In genomic region chr4:139184129-139184528, GRCh38 we compare ENCODE assay signal across 11 cellular contexts. TPM values are rescaled to one million over a fixed set of nuclear protein-coding genes. Genes with fewer than 3 reads are reported as not detected.
DNase-seq lines count a peak whose midpoint lies in the region; ATAC-seq, FAIRE-seq and TF ChIP-seq lines count a peak whose summit lies in the region.
"Had no signal": no experiment of that assay in that cellular context is flagged by ENCODE, and none has a peak within 500 bp of the region (broad histone marks: within the 10 kb centered on the region; RNA-seq: fewer than 3 reads in every experiment).

No MANE protein-coding gene starts in this region.

- H3K79me2 ChIP-seq in MM.1S (ENCODE audit: low read length): no peaks in the 10 kb centered on the region

- TF ChIP-seq POLR2A in tibial nerve (IDR thresholded peaks at IDR 0.05): no peak

- H4K20me1 ChIP-seq in MM.1S (ENCODE audit: insufficient read depth, low read length): no peaks in the 10 kb centered on the region

- no peak for TF ChIP-seq EP300 in tibial nerve (IDR thresholded peaks at IDR 0.05)

- H3K9me3 ChIP-seq in cardiac muscle cell (ENCODE audit: low read depth): no peaks in the 10 kb centered on the region
- no peaks in the 10 kb centered on the region for H3K9me3 ChIP-seq in MM.1S (replicated peaks; ENCODE audit: insufficient read depth, low read length)
- H3K9me3 ChIP-seq in small intestine (ENCODE audit: control insufficient read depth, low read depth): no peaks in the 10 kb centered on the region
- no peaks in the 10 kb centered on the region for H3K9me3 ChIP-seq in tibial nerve
- H3K9me3 ChIP-seq: Caco-2 had no signal

- H2AFZ ChIP-seq in MM.1S (ENCODE audit: low read length): no peak overlapping the region

- no peak for FAIRE-seq in small intestine (lab: Jason Lieb, UNC)

- H3K27me3 ChIP-seq in cardiac muscle cell (no peaks in the 10 kb centered on the region), MM.1S (replicated peaks; ENCODE audit: insufficient read depth, low read length) (no peaks in the 10 kb centered on the region), small intestine (ENCODE audit: control insufficient read depth in 2 of 2, insufficient read depth in 2 of 2, low read length in 2 of 2) (no peaks in the 10 kb centered on the region), tibial nerve (no peaks in the 10 kb centered on the region)

- no peaks in the 10 kb centered on the region for H3F3A ChIP-seq in MM.1S (ENCODE audit: insufficient read depth, low read length)

- intact Hi-C loops in cardiac septum (cut with DNase I): no loop called here

- no peaks in the 10 kb centered on the region for H3K36me3 ChIP-seq in cardiac muscle cell
- no peaks in the 10 kb centered on the region for H3K36me3 ChIP-seq in MM.1S (replicated peaks; ENCODE audit: insufficient read depth, low read length)
- H3K36me3 ChIP-seq in small intestine (ENCODE audit: control insufficient read depth in 2 of 2, insufficient read depth in 2 of 2, low read length in 2 of 2): no peaks in the 10 kb centered on the region
- no peaks in the 10 kb centered on the region for H3K36me3 ChIP-seq in tibial nerve

- no peaks in the 10 kb centered on the region for H3K4me1 ChIP-seq in cardiac muscle cell (ENCODE audit: low read depth)
- peaks cover 4% of the 10 kb centered on the region; the same call in 1 of the 2 replicates for H3K4me1 ChIP-seq in MM.1S (ENCODE audit: low read length)
- no peaks in the 10 kb centered on the region for H3K4me1 ChIP-seq in small intestine (ENCODE audit: control insufficient read depth in 2 of 2, insufficient read depth in 1 of 2, low read depth in 1 of 2, low read length in 1 of 2)
- peaks cover 0 to under 1% (median 0%) of the 10 kb centered on the region in 4 donors for H3K4me1 ChIP-seq in tibial nerve

- H3K9ac ChIP-seq in MM.1S (ENCODE audit: low read length): no peak overlapping the region

- H3K9me2 ChIP-seq in MM.1S (replicated peaks; ENCODE audit: insufficient read depth, low read length): no peaks in the 10 kb centered on the region

- TF ChIP-seq CTCF in cardiac muscle cell (IDR thresholded peaks at IDR 0.05; ENCODE audit: low read depth, low read length) (peak; percentile 28), MM.1S (IDR thresholded peaks at IDR 0.05; ENCODE audit: low read length) (peak; percentile 46), choroid plexus epithelial cell (conservative IDR thresholded peaks at IDR 0.05; ENCODE audit: low read depth, low read length) (peak; percentile 46), tibial nerve (IDR thresholded peaks at IDR 0.05) (no peak)

- H3K4me3 ChIP-seq in cardiac muscle cell (no peak overlapping the region), MM.1S (ENCODE audit: low read length) (no peak overlapping the region), choroid plexus epithelial cell (ENCODE audit: low read depth, low read length) (no peak overlapping the region), small intestine (ENCODE audit: low read depth in 1 of 2, low read length in 2 of 2) (no peak overlapping the region), tibial nerve (no peak overlapping the region)

- H3K27ac ChIP-seq in cardiac muscle cell (no peak overlapping the region), MM.1S (ENCODE audit: low read length) (no peak overlapping the region), small intestine (ENCODE audit: low read depth in 1 of 2, low read length in 1 of 2) (no peak overlapping the region), tibial nerve (no peak overlapping the region)

- no peak for ATAC-seq in GM19452 (IDR thresholded peaks at IDR 0.05; ENCODE audit: unreplicated experiment)

- no peak overlapping the region for H3K4me2 ChIP-seq in MM.1S (ENCODE audit: low read depth, low read length)

- peak in 1 of 2 donors; percentile 64 for DNase-seq in cardiac muscle cell (ENCODE audit: low read depth in 1 of 2, low spot score in 1 of 2)
- DNase-seq in cardiac septum (ENCODE audit: low spot score): no peak
- peak; percentile 68 for DNase-seq in MM.1S
- DNase-seq in choroid plexus epithelial cell (ENCODE audit: low read depth): peak; percentile 85
- DNase-seq in small intestine: peak; percentile 17
- no peak for DNase-seq in NK-92 treated with Interleukin-12 subunit alpha and Interleukin-12 subunit beta, amount 100 ng/mL, for 24 hours (lab: John Stamatoyannopoulos, UW)
- DNase-seq in tibial nerve (ENCODE audit: low spot score in 2 of 2): no peak
- DNase-seq: Caco-2; NCI-H526 treated with DMSO at 0.1 percent for 48 hours; stimulated activated CD4-positive, alpha-beta T cell treated with anti-CD3 and anti-CD28 coated beads, Interleukin-15, amount 100 ng/mL, for 24 hours had no signal

RNA-seq across cellular contexts. Expression of gene ELF2, which starts 7.1 kb away (rescaled TPM):
- total RNA-seq in cardiac muscle cell (42.8 and 57.5 TPM in 2 replicates), cardiac septum (31.0 TPM), tibial nerve (10 to 100 TPM; 47.1 to 62.8 (median 54.1) TPM)
- polyA plus RNA-seq in cardiac muscle cell (45.7 and 52.7 TPM in 2 replicates), small intestine (10 to 100 TPM in 2 of 3 donors, 1 to 10 TPM in 1; 8.1 to 14.5 (median 10.3) TPM)

Comparison
In these comparisons a context has a peak if more than half of its experiments do, and no peak if none do; other contexts are left out.
1. DNase-seq: peak in MM.1S (single experiment), choroid plexus epithelial cell (single experiment) and small intestine (single experiment); none in cardiac septum (single experiment), NK-92 treated with Interleukin-12 subunit alpha and Interleukin-12 subunit beta, amount 100 ng/mL, for 24 hours (single experiment) and tibial nerve (0 of 2).
2. CTCF ChIP-seq: peak in cardiac muscle cell (single experiment), MM.1S (single experiment) and choroid plexus epithelial cell (single experiment); none in tibial nerve (0 of 5).